Comparison of ENCODE assay signal across 8 cellular contexts in genomic region chr6:72580281-72580940, GRCh38. TPM values are rescaled to one million over a fixed set of nuclear protein-coding genes. Genes with fewer than 3 reads are reported as not detected.
A peak's percentile ranks its signal among the peaks of the same experiment; 100 is the strongest.
DNase-seq lines count a peak whose midpoint lies in the region; ATAC-seq and TF ChIP-seq lines count a peak whose summit lies in the region.

No MANE protein-coding gene starts in this region.

- H3K79me2 ChIP-seq in Karpas-422 (ENCODE audit: low read length) (no peaks in the 10 kb centered on the region), fibroblast of lung (ENCODE audit: control insufficient read depth, insufficient read depth, low read length) (no peaks in the 10 kb centered on the region)

- H3K27me3 ChIP-seq in Karpas-422 (ENCODE audit: low read length) (no peaks in the 10 kb centered on the region), RWPE2 (ENCODE audit: insufficient read depth, poor library complexity, severe bottlenecking) (no peaks in the 10 kb centered on the region), fibroblast of lung (ENCODE audit: control insufficient read depth, insufficient read depth, low read length) (no peaks in the 10 kb centered on the region)

- H4K20me1 ChIP-seq in Karpas-422 (ENCODE audit: insufficient read depth, low read depth, low read length) (no peaks in the 10 kb centered on the region), fibroblast of lung (ENCODE audit: control insufficient read depth, extremely low read depth, insufficient read depth, low read length) (no peaks in the 10 kb centered on the region)

- ATAC-seq in GM21447 (IDR thresholded peaks at IDR 0.05; ENCODE audit: unreplicated experiment), result peak; percentile 78
- ATAC-seq in RWPE2 (ENCODE audit: low read depth), result peak; percentile 89
- ATAC-seq in HG02840 (IDR thresholded peaks at IDR 0.05; ENCODE audit: low FRiP score, unreplicated experiment), result no peak
- ATAC-seq in HG03025 (IDR thresholded peaks at IDR 0.05; ENCODE audit: low FRiP score, unreplicated experiment), result no peak

- H2AFZ ChIP-seq in Karpas-422 (ENCODE audit: low read length), result no peak overlapping the region
- H2AFZ ChIP-seq in fibroblast of lung (ENCODE audit: low read length), result no peak overlapping the region

- DNase-seq in Daoy (ENCODE audit: low read depth) (peak; percentile 76), Karpas-422 (peak; percentile 84), RWPE2 (ENCODE audit: low spot score) (no peak), fibroblast of lung (ENCODE audit: low read depth in 2 of 2) (peak; percentile 85 to 87), superior temporal gyrus (ENCODE audit: extremely low spot score) (peak; percentile 67)

- H3K4me1 ChIP-seq in Karpas-422 (ENCODE audit: low read length) (no peaks in the 10 kb centered on the region), RWPE2 (ENCODE audit: insufficient read depth, poor library complexity, severe bottlenecking) (peaks cover 6% of the 10 kb centered on the region), fibroblast of lung (ENCODE audit: control insufficient read depth, extremely low read depth, insufficient read depth, low read length) (no peaks in the 10 kb centered on the region)

- no peaks in the 10 kb centered on the region for H3K36me3 ChIP-seq in Karpas-422 (ENCODE audit: insufficient read depth, low read length)
- H3K36me3 ChIP-seq in RWPE2 (ENCODE audit: low read depth), result no peaks in the 10 kb centered on the region
- no peaks in the 10 kb centered on the region for H3K36me3 ChIP-seq in fibroblast of lung (ENCODE audit: control insufficient read depth, insufficient read depth, low read length)

- H3K9me3 ChIP-seq in Karpas-422 (ENCODE audit: low read length) (no peaks in the 10 kb centered on the region), RWPE2 (ENCODE audit: severe bottlenecking) (no peaks in the 10 kb centered on the region), fibroblast of lung (ENCODE audit: control insufficient read depth, insufficient read depth, low read depth, low read length) (no peaks in the 10 kb centered on the region)

- peak; percentile 95 for TF ChIP-seq CTCF in RWPE2 (IDR thresholded peaks at IDR 0.05; ENCODE audit: poor library complexity, severe bottlenecking)
- TF ChIP-seq CTCF in fibroblast of lung (conservative IDR thresholded peaks at IDR 0.05 in 1 of 2, IDR thresholded peaks at IDR 0.05 in 1 of 2; ENCODE audit: low read depth in 1 of 2, low read length in 2 of 2), result peak; percentile 73 to 86

- H3K4me3 ChIP-seq in Karpas-422 (ENCODE audit: low read length), result no peak overlapping the region
- no peak overlapping the region for H3K4me3 ChIP-seq in RWPE2 (ENCODE audit: severe bottlenecking)
- no peak overlapping the region for H3K4me3 ChIP-seq in fibroblast of lung (replicated peaks in 1 of 4; ENCODE audit: control extremely low read depth in 1 of 4, insufficient read depth in 1 of 4, low read depth in 3 of 4, low read length in 4 of 4)

- H3K9me2 ChIP-seq in Karpas-422 (replicated peaks; ENCODE audit: insufficient read depth, low read length), result no peaks in the 10 kb centered on the region

- H3K27ac ChIP-seq in Karpas-422 (ENCODE audit: low read length) (no peak overlapping the region), RWPE2 (ENCODE audit: poor library complexity, severe bottlenecking) (no peak overlapping the region), fibroblast of lung (ENCODE audit: insufficient read depth, low read length) (no peak overlapping the region)

- H3K9ac ChIP-seq in Karpas-422 (ENCODE audit: low read length) (no peak overlapping the region), fibroblast of lung (ENCODE audit: insufficient read depth, low read length) (no peak overlapping the region)

- no peak overlapping the region for H3K4me2 ChIP-seq in Karpas-422 (ENCODE audit: low read depth, low read length, poor library complexity, severe bottlenecking)
- H3K4me2 ChIP-seq in fibroblast of lung (ENCODE audit: extremely low read depth, insufficient read depth, low read length), result no peak overlapping the region

RNA-seq across cellular contexts. Expression of gene KCNQ5, which starts 41.5 kb away (rescaled TPM):
- total RNA-seq in Daoy (2014; rRNA removed; shearing (Covaris generic)), result 4.4 and 5.1 TPM in 2 replicates
- 29.1 and 50.5 TPM in 2 replicates for total RNA-seq in Karpas-422 (2014; rRNA removed; shearing (Covaris generic); ENCODE audit: low replicate concordance)
- total RNA-seq in fibroblast of lung, result 4.6 and 4.9 TPM in 2 replicates
- polyA plus RNA-seq in fibroblast of lung, result 0.74 and 3.1 TPM in 2 replicates
- polyA plus RNA-seq in fibroblast of lung (2012), result 0.93 and 2.8 TPM in 2 replicates
- 2.9 and 7.2 TPM in 2 replicates for polyA minus RNA-seq in fibroblast of lung (ENCODE audit: low replicate concordance)

Comparison
In these comparisons a context has a peak if more than half of its experiments do, and no peak if none do; other contexts are left out.
1. ATAC-seq: peak in GM21447 (single experiment) and RWPE2 (single experiment); none in HG02840 (single experiment) and HG03025 (single experiment).